8 cellular contexts compared by ENCODE assay signal in the genomic region with DNA sequence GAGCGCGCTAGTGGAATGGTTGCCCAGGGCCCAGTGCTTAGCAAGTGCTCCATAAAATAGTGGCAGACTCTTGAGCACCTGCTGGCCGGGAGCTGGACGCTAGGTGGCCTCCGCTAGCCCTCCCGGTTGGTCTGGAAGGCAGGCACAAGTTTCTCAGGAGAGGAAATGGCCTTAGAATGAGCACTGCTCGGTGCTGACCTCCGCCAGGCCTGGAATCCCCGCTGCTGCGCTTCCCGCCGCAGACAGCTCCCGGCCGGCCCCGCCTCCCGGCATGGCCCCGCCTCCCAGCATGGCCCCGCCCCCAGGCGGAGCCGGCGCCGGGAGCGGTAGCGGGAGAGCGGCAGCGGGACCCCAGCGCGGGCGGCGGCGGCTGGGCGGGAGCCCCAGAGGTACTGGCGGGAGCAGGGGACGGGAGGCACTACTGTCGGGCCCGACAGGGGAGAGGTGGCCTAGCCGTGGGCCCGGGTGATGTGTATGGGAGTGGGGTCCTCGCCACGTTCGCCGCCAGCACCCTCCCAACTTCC. TPM values are rescaled to one million over a fixed set of nuclear protein-coding genes. Genes with fewer than 3 reads are reported as not detected.
DNase-seq lines count a peak whose midpoint lies in the region; ATAC-seq and TF ChIP-seq lines count a peak whose summit lies in the region.

A gene with protein sequence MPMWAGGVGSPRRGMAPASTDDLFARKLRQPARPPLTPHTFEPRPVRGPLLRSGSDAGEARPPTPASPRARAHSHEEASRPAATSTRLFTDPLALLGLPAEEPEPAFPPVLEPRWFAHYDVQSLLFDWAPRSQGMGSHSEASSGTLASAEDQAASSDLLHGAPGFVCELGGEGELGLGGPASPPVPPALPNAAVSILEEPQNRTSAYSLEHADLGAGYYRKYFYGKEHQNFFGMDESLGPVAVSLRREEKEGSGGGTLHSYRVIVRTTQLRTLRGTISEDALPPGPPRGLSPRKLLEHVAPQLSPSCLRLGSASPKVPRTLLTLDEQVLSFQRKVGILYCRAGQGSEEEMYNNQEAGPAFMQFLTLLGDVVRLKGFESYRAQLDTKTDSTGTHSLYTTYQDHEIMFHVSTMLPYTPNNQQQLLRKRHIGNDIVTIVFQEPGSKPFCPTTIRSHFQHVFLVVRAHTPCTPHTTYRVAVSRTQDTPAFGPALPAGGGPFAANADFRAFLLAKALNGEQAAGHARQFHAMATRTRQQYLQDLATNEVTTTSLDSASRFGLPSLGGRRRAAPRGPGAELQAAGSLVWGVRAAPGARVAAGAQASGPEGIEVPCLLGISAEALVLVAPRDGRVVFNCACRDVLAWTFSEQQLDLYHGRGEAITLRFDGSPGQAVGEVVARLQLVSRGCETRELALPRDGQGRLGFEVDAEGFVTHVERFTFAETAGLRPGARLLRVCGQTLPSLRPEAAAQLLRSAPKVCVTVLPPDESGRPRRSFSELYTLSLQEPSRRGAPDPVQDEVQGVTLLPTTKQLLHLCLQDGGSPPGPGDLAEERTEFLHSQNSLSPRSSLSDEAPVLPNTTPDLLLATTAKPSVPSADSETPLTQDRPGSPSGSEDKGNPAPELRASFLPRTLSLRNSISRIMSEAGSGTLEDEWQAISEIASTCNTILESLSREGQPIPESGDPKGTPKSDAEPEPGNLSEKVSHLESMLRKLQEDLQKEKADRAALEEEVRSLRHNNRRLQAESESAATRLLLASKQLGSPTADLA (plus strand): TSS at position 308 of the 524 bp plus-strand sequence. CDS start 2,821 bp downstream, outside the sequence.

- H3K27me3 Mint-ChIP-seq in T-helper 2 cell treated with Interferon-gamma antibody and Interleukin-4, amounts not matched to agents 5 μg/mL and 100 μg/mL, for 36 hours (ENCODE audit: low read depth) = no peaks in the 10 kb centered on the region

- peaks cover 31 to 44% of the 10 kb centered on the region in 2 donors for H3K36me3 ChIP-seq in ascending aorta

- H3K36me3 Mint-ChIP-seq in T-helper 2 cell treated with Interferon-gamma antibody and Interleukin-4, amounts not matched to agents 5 μg/mL and 100 μg/mL, for 36 hours (ENCODE audit: low read depth) = peaks cover 47% of the 10 kb centered on the region

- WGBS in right cardiac atrium = 4% methylated on average over 42 of the region's 42 CpGs

- peak within 1 kb of the TSS; percentile 97 for H3K4me3 Mint-ChIP-seq in T-helper 2 cell treated with Interferon-gamma antibody and Interleukin-4, amounts not matched to agents 5 μg/mL and 100 μg/mL, for 36 hours

- intact Hi-C loops in ascending aorta (cut with DNase I) = loop anchor here (1.0 kb wide), 1 partner anchor 14 kb away; no protein-coding TSS in a partner anchor
- intact Hi-C loops in right cardiac atrium (cut with DNase I) = loop anchor here in 1 of 4 donors (10.0 kb wide), 1 partner anchor 177 kb away; no protein-coding TSS in a partner anchor

- peak within 1 kb of the TSS; percentile 97 for H3K27ac Mint-ChIP-seq in T-helper 2 cell treated with Interferon-gamma antibody and Interleukin-4, amounts not matched to agents 5 μg/mL and 100 μg/mL, for 36 hours

- H3K27ac ChIP-seq in ascending aorta = peak within 1 kb of the TSS; percentile 71 to 84
- H3K27ac ChIP-seq in right cardiac atrium (ENCODE audit: low read length) = peak within 1 kb of the TSS; percentile 89

- DNase-seq in DMS 273 (lab: John Stamatoyannopoulos, UW; ENCODE audit: unreplicated experiment) (peak; percentile 83), LHCN-M2 (ENCODE audit: low read depth) (peak; percentile 88), ascending aorta (ENCODE audit: low spot score in 2 of 2) (peak in 1 of 2 donors; percentile 84), right cardiac atrium (peak; percentile 81 to 92 (median 90)), pulmonary artery endothelial cell (ENCODE audit: low read depth, low spot score) (peak; percentile 87), cortex of kidney (lab: John Stamatoyannopoulos, UW) (no peak)
- DNase-seq in T-helper 2 cell treated with Interferon-gamma antibody and Interleukin-4, amounts not matched to agents 5 μg/mL and 100 μg/mL, for 36 hours (ENCODE audit: low spot score) = peak; percentile 80

- H3K4me3 ChIP-seq in ascending aorta (peak within 1 kb of the TSS; percentile 53 to 84), right cardiac atrium (ENCODE audit: low read length) (peak within 1 kb of the TSS; percentile 75)

- ATAC-seq in GM21526 (IDR thresholded peaks at IDR 0.05; ENCODE audit: low FRiP score, unreplicated experiment) = peak; percentile 34
- ATAC-seq in right cardiac atrium = peak; percentile 84 to 85

- H3K9me3 Mint-ChIP-seq in T-helper 2 cell treated with Interferon-gamma antibody and Interleukin-4, amounts not matched to agents 5 μg/mL and 100 μg/mL, for 36 hours = no peaks in the 10 kb centered on the region

- H3K4me1 ChIP-seq in ascending aorta = peaks cover 2 to 10% of the 10 kb centered on the region in 2 donors
- peaks cover 2% of the 10 kb centered on the region for H3K4me1 ChIP-seq in right cardiac atrium (ENCODE audit: control insufficient read depth, insufficient read depth, low read length)

- H3K27me3 ChIP-seq in ascending aorta = no peaks in the 10 kb centered on the region
- H3K27me3 ChIP-seq in right cardiac atrium (ENCODE audit: control insufficient read depth, insufficient read depth) = no peaks in the 10 kb centered on the region

- TF ChIP-seq CTCF in ascending aorta (IDR thresholded peaks at IDR 0.05) = peak in 2 of 3 experiments; percentile 6 to 34

- H3K9me3 ChIP-seq in ascending aorta (no peaks in the 10 kb centered on the region), right cardiac atrium (ENCODE audit: control insufficient read depth, low read length) (no peaks in the 10 kb centered on the region)

- H3K4me1 Mint-ChIP-seq in T-helper 2 cell treated with Interferon-gamma antibody and Interleukin-4, amounts not matched to agents 5 μg/mL and 100 μg/mL, for 36 hours (ENCODE audit: low read depth) = peaks cover 30% of the 10 kb centered on the region

RNA-seq across cellular contexts. Expression of the gene that starts here (rescaled TPM):
- total RNA-seq in LHCN-M2 (2014; rRNA removed) (26.1 and 32.3 TPM in 2 replicates), ascending aorta (145 TPM), right cardiac atrium (10 to 100 TPM; 22.4 to 27.4 (median 26.2) TPM), pulmonary artery endothelial cell (45.3 and 63.5 TPM in 2 replicates)
- polyA plus RNA-seq in LHCN-M2 (2012) = 19.7 TPM
- polyA plus RNA-seq in right cardiac atrium = 19.3 TPM
